In the genomic region with DNA sequence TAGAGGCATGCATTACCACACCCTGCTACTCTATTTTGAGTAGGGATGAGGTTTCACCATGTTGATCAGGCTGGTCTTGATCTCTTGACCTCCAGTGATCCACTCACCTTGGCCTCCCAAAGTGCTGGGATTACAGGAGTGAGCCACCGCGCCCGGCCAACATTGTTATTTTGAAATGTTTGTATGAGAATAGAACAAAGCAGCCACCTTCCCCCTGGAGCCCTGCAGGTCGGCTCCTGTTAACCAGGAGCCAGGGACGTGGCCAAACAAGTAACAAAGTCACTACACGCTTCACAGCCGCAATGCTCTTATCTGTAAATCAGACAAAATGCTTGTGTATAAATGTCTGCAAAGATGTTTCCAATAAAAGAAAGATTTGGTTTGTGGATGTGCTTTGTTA, we compare ENCODE assay signal across 20 cellular contexts.
DNase-seq lines count a peak whose midpoint lies in the region; ATAC-seq and TF ChIP-seq lines count a peak whose summit lies in the region.
"Had no signal": no experiment of that assay in that cellular context is flagged by ENCODE, and none has a peak within 500 bp of the region (broad histone marks: within the 10 kb centered on the region; RNA-seq: fewer than 3 reads in every experiment).

No MANE protein-coding gene starts in this region.

- peaks cover 34% of the 10 kb centered on the region for H3K4me1 ChIP-seq in HUES48 (ENCODE audit: control insufficient read depth, insufficient read depth, low read length)
- H3K4me1 ChIP-seq: A549, Caco-2 had no signal

- no peaks in the 10 kb centered on the region for H3K27me3 ChIP-seq in HUES48 (ENCODE audit: control insufficient read depth, insufficient read depth, low read length)

- ATAC-seq in WTC11 (peak; percentile 79), GM21423 (IDR thresholded peaks at IDR 0.05; ENCODE audit: unreplicated experiment) (no peak), HG03457 (IDR thresholded peaks at IDR 0.05; ENCODE audit: unreplicated experiment) (no peak)
- ATAC-seq: A549, HepG2 had no signal

- H3K27me3 Mint-ChIP-seq in WTC11 (ENCODE audit: low read depth), result no peaks in the 10 kb centered on the region
- H3K27me3 Mint-ChIP-seq: CD4-positive, alpha-beta T cell; IgD-negative memory B cell had no signal

- H3K9ac ChIP-seq in HUES48 (ENCODE audit: low read depth, low read length), result no peak overlapping the region

- no peaks in the 10 kb centered on the region for H3K9me3 ChIP-seq in HUES48 (ENCODE audit: control insufficient read depth, insufficient read depth, low read length)
- H3K9me3 ChIP-seq: A549, Caco-2 had no signal

- no peak overlapping the region for H3K4me3 ChIP-seq in HUES48 (ENCODE audit: low read depth, low read length)
- H3K4me3 ChIP-seq: A549 had no signal

- no peak overlapping the region for H3K4me3 Mint-ChIP-seq in WTC11
- H3K4me3 Mint-ChIP-seq: CD4-positive, alpha-beta T cell; IgD-negative memory B cell had no signal

- H3K27ac ChIP-seq in HUES48 (ENCODE audit: low read depth, low read length), result peak overlapping the region; percentile 3
- H3K27ac ChIP-seq: 22Rv1, A549, C4-2B had no signal

- POLR2A ChIA-PET in WTC11 (lab: Charles Lee), result no interaction called here

- peaks cover 34% of the 10 kb centered on the region for H3K4me1 Mint-ChIP-seq in WTC11
- H3K4me1 Mint-ChIP-seq: IgD-negative memory B cell had no signal

- DNase-seq in ELF-1 (ENCODE audit: low read depth, low spot score) (peak; percentile 53), WTC11 (ENCODE audit: low spot score) (peak; percentile 27), iPS-NIHi11 (ENCODE audit: low spot score) (peak; percentile 25), NCI-H524 treated with DMSO at 0.1 percent for 48 hours (lab: John Stamatoyannopoulos, UW) (no peak), DMS79 treated with DMSO at 0.1 percent for 48 hours (lab: John Stamatoyannopoulos, UW) (no peak)
- DNase-seq: AML-193; Caco-2; CD4-positive, alpha-beta T cell; GF-D8; GOT3; HCEC 1CT; KBM-7 had no signal

- no peaks in the 10 kb centered on the region for H3K9me3 Mint-ChIP-seq in WTC11

- H3K27ac Mint-ChIP-seq in WTC11, result no peak overlapping the region
- H3K27ac Mint-ChIP-seq: CD4-positive, alpha-beta T cell; IgD-negative memory B cell had no signal

- CTCF ChIA-PET in WTC11 (lab: Charles Lee), result no interaction called here

- no peak for TF ChIP-seq CTCF in WTC11 (IDR thresholded peaks at IDR 0.05)

- no peaks in the 10 kb centered on the region for H3K36me3 Mint-ChIP-seq in WTC11
- H3K36me3 Mint-ChIP-seq: IgD-negative memory B cell had no signal

- no peaks in the 10 kb centered on the region for H3K36me3 ChIP-seq in HUES48 (ENCODE audit: control insufficient read depth, insufficient read depth, low read length)

TF ChIP-seq in WTC11, 78 proteins besides CTCF, POLR2A, EP300 and RAD21:
- TF ChIP-seq ESRRA (CRISPR knock-in tag; IDR thresholded peaks at IDR 0.05; ENCODE audit: borderline replicate concordance), result no peak
- TF ChIP-seq, protein P1, sequence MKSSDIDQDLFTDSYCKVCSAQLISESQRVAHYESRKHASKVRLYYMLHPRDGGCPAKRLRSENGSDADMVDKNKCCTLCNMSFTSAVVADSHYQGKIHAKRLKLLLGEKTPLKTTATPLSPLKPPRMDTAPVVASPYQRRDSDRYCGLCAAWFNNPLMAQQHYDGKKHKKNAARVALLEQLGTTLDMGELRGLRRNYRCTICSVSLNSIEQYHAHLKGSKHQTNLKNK (CRISPR knock-in tag; IDR thresholded peaks at IDR 0.05), result no peak
- TF ChIP-seq, protein P2, sequence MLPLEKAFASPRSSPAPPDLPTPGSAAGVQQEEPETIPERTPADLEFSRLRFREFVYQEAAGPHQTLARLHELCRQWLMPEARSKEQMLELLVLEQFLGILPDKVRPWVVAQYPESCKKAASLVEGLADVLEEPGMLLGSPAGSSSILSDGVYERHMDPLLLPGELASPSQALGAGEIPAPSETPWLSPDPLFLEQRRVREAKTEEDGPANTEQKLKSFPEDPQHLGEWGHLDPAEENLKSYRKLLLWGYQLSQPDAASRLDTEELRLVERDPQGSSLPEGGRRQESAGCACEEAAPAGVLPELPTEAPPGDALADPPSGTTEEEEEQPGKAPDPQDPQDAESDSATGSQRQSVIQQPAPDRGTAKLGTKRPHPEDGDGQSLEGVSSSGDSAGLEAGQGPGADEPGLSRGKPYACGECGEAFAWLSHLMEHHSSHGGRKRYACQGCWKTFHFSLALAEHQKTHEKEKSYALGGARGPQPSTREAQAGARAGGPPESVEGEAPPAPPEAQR (CRISPR knock-in tag; IDR thresholded peaks at IDR 0.05), result no peak
- TF ChIP-seq CREM (CRISPR knock-in tag; IDR thresholded peaks at IDR 0.05), result no peak
- TF ChIP-seq SOX15 (CRISPR knock-in tag; IDR thresholded peaks at IDR 0.05), result no peak
- TF ChIP-seq ZNF423 (CRISPR knock-in tag; IDR thresholded peaks at IDR 0.05), result no peak
- TF ChIP-seq, protein P3, sequence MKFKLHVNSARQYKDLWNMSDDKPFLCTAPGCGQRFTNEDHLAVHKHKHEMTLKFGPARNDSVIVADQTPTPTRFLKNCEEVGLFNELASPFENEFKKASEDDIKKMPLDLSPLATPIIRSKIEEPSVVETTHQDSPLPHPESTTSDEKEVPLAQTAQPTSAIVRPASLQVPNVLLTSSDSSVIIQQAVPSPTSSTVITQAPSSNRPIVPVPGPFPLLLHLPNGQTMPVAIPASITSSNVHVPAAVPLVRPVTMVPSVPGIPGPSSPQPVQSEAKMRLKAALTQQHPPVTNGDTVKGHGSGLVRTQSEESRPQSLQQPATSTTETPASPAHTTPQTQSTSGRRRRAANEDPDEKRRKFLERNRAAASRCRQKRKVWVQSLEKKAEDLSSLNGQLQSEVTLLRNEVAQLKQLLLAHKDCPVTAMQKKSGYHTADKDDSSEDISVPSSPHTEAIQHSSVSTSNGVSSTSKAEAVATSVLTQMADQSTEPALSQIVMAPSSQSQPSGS (CRISPR knock-in tag; IDR thresholded peaks at IDR 0.05; ENCODE audit: borderline replicate concordance, low read depth), result no peak
- no peak for TF ChIP-seq EMX1 (CRISPR knock-in tag; IDR thresholded peaks at IDR 0.05)
- no peak for TF ChIP-seq FOXK1 (CRISPR knock-in tag; IDR thresholded peaks at IDR 0.05)
- TF ChIP-seq, protein P4, sequence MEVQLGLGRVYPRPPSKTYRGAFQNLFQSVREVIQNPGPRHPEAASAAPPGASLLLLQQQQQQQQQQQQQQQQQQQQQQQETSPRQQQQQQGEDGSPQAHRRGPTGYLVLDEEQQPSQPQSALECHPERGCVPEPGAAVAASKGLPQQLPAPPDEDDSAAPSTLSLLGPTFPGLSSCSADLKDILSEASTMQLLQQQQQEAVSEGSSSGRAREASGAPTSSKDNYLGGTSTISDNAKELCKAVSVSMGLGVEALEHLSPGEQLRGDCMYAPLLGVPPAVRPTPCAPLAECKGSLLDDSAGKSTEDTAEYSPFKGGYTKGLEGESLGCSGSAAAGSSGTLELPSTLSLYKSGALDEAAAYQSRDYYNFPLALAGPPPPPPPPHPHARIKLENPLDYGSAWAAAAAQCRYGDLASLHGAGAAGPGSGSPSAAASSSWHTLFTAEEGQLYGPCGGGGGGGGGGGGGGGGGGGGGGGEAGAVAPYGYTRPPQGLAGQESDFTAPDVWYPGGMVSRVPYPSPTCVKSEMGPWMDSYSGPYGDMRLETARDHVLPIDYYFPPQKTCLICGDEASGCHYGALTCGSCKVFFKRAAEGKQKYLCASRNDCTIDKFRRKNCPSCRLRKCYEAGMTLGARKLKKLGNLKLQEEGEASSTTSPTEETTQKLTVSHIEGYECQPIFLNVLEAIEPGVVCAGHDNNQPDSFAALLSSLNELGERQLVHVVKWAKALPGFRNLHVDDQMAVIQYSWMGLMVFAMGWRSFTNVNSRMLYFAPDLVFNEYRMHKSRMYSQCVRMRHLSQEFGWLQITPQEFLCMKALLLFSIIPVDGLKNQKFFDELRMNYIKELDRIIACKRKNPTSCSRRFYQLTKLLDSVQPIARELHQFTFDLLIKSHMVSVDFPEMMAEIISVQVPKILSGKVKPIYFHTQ (CRISPR knock-in tag; IDR thresholded peaks at IDR 0.05), result no peak
- TF ChIP-seq, protein P5, sequence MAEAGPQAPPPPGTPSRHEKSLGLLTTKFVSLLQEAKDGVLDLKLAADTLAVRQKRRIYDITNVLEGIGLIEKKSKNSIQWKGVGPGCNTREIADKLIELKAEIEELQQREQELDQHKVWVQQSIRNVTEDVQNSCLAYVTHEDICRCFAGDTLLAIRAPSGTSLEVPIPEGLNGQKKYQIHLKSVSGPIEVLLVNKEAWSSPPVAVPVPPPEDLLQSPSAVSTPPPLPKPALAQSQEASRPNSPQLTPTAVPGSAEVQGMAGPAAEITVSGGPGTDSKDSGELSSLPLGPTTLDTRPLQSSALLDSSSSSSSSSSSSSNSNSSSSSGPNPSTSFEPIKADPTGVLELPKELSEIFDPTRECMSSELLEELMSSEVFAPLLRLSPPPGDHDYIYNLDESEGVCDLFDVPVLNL (CRISPR knock-in tag; IDR thresholded peaks at IDR 0.05; ENCODE audit: borderline replicate concordance, low read depth), result no peak
- no peak for TF ChIP-seq MXD4 (CRISPR knock-in tag; IDR thresholded peaks at IDR 0.05; ENCODE audit: borderline replicate concordance)
- TF ChIP-seq SMAD3 (CRISPR knock-in tag; IDR thresholded peaks at IDR 0.05; ENCODE audit: borderline replicate concordance), result no peak

Comparison
In these comparisons a context has a peak if more than half of its experiments do, and no peak if none do; other contexts are left out.
1. DNase-seq: peak in ELF-1 (single experiment), WTC11 (single experiment) and iPS-NIHi11 (single experiment); none in NCI-H524 treated with DMSO at 0.1 percent for 48 hours (single experiment) and DMS79 treated with DMSO at 0.1 percent for 48 hours (single experiment).